ENCODE assay signal across 20 cellular contexts in genomic region chr4:147076179-147076578, GRCh38.
DNase-seq lines count a peak whose midpoint lies in the region; ATAC-seq, FAIRE-seq and TF ChIP-seq lines count a peak whose summit lies in the region.
"Had no signal": no experiment of that assay in that cellular context is flagged by ENCODE, and none has a peak within 500 bp of the region (broad histone marks: within the 10 kb centered on the region; RNA-seq: fewer than 3 reads in every experiment).

No MANE protein-coding gene starts in this region.

- TF ChIP-seq CTCF in A673 (conservative IDR thresholded peaks at IDR 0.05; ENCODE audit: low read depth, low read length) (no peak), fibroblast of pulmonary artery (IDR thresholded peaks at IDR 0.05; ENCODE audit: low read length, missing control alignments) (no peak)

- no TSS peak for BruUV-seq in A673 (replicated peaks; lab: Mats Ljungman, UMichigan)

- CTCF ChIA-PET in A673 (lab: Charles Lee): interaction anchor here (0.5 kb wide), 1 partner anchor 85 kb away, joined by 3 read pairs; no protein-coding TSS in a partner anchor

- no peak overlapping the region for H3K4me3 ChIP-seq in A673 (ENCODE audit: low read depth, low read length, poor library complexity, severe bottlenecking)
- H3K4me3 ChIP-seq in fibroblast of pulmonary artery (replicated peaks; ENCODE audit: low read depth, low read length): no peak overlapping the region
- H3K4me3 ChIP-seq: GM12878 had no signal

- H3K9me3 ChIP-seq in A673 (ENCODE audit: low read depth, low read length, poor library complexity, severe bottlenecking): no peaks in the 10 kb centered on the region
- H3K9me3 ChIP-seq: SK-N-SH had no signal

- ATAC-seq in GM18907 (IDR thresholded peaks at IDR 0.05; ENCODE audit: unreplicated experiment): no peak
- no peak for ATAC-seq in GM18502 (IDR thresholded peaks at IDR 0.05; ENCODE audit: poor library complexity, unreplicated experiment)
- ATAC-seq: CD8-positive, alpha-beta T cell; GM12878 had no signal

- intact Hi-C loops in A673 (cut with micrococcal nuclease; ENCODE audit: unreplicated experiment): no loop called here

- no peak overlapping the region for H3K27ac ChIP-seq in A673 (ENCODE audit: low read depth, low read length, poor library complexity, severe bottlenecking)

- FAIRE-seq in RCC 7860 (lab: Jason Lieb, UNC): no peak
- FAIRE-seq: GM12878, GM18507 had no signal

- peaks cover 11% of the 10 kb centered on the region for H3K4me1 ChIP-seq in A673 (ENCODE audit: insufficient read depth, low read length, poor library complexity, severe bottlenecking)

- no peaks in the 10 kb centered on the region for H3K36me3 ChIP-seq in A673 (ENCODE audit: insufficient read depth, low read length, poor library complexity, severe bottlenecking)

- H3K27me3 ChIP-seq in A673 (replicated peaks; ENCODE audit: insufficient read depth, low read depth, low read length, poor library complexity): no peaks in the 10 kb centered on the region

- POLR2A ChIA-PET in A673 (lab: Charles Lee; ENCODE audit: low non-redundant PET): no interaction called here

- DNase-seq in A172 (ENCODE audit: low spot score) (peak; percentile 8), A673 (ENCODE audit: low spot score) (peak; percentile 56), HT1080 (ENCODE audit: low read depth) (peak; percentile 44), fibroblast of pulmonary artery (ENCODE audit: low read depth) (peak; percentile 11), RCC 7860 (ENCODE audit: low spot score) (no peak), NCI-H2081 (lab: John Stamatoyannopoulos, UW) (no peak)
- DNase-seq: CD8-positive, alpha-beta T cell; DMS79 treated with DMSO at 0.1 percent for 48 hours; GDM1; Karpas-422; NCI-H1105; NCI-H187; NCI-H345; NCI-H526; SK-N-SH; T-helper 1 cell had no signal

Comparison
In these comparisons a context has a peak if more than half of its experiments do, and no peak if none do; other contexts are left out.
1. DNase-seq: peak in A172 (single experiment), A673 (single experiment), HT1080 (single experiment) and fibroblast of pulmonary artery (single experiment); none in RCC 7860 (single experiment) and NCI-H2081 (0 of 2).